ENCODE assay signal across 1 cellular context in genomic region chr6:3382399-3383279, GRCh38.
TF ChIP-seq lines count a peak whose summit lies in the region.

No MANE protein-coding gene starts in this region.

TF ChIP-seq in HepG2, 621 proteins besides CTCF, POLR2A, EP300 and RAD21 (continued from another document and continues in another):
- no peak for TF ChIP-seq KLF12 (CRISPR knock-in tag; IDR thresholded peaks at IDR 0.05; ENCODE audit: borderline replicate concordance)
- TF ChIP-seq ZNF513 (CRISPR knock-in tag; conservative IDR thresholded peaks at IDR 0.05), result no peak
- no peak for TF ChIP-seq GFI1 (CRISPR knock-in tag; IDR thresholded peaks at IDR 0.05; ENCODE audit: borderline replicate concordance)
- TF ChIP-seq ZNF768 (CRISPR knock-in tag; IDR thresholded peaks at IDR 0.05), result no peak
- no peak for TF ChIP-seq ISX (CRISPR knock-in tag; conservative IDR thresholded peaks at IDR 0.05)
- TF ChIP-seq HDAC6 (IDR thresholded peaks at IDR 0.05; ENCODE audit: low read depth, low read length), result no peak
- TF ChIP-seq PRPF4 (IDR thresholded peaks at IDR 0.05; ENCODE audit: low read depth, low read length, poor library complexity, severe bottlenecking), result no peak
- TF ChIP-seq ARHGAP35 (CRISPR knock-in tag; IDR thresholded peaks at IDR 0.05; ENCODE audit: borderline replicate concordance), result no peak
- no peak for TF ChIP-seq ZNF749 (CRISPR knock-in tag; IDR thresholded peaks at IDR 0.05; ENCODE audit: borderline replicate concordance)
- TF ChIP-seq ZNF34 (CRISPR knock-in tag; IDR thresholded peaks at IDR 0.05; ENCODE audit: borderline replicate concordance), result no peak
- no peak for TF ChIP-seq MIER2 (CRISPR knock-in tag; IDR thresholded peaks at IDR 0.05)
- TF ChIP-seq REL (CRISPR knock-in tag; conservative IDR thresholded peaks at IDR 0.05), result no peak
- no peak for TF ChIP-seq EED (CRISPR knock-in tag; IDR thresholded peaks at IDR 0.05)
- TF ChIP-seq, protein P1, sequence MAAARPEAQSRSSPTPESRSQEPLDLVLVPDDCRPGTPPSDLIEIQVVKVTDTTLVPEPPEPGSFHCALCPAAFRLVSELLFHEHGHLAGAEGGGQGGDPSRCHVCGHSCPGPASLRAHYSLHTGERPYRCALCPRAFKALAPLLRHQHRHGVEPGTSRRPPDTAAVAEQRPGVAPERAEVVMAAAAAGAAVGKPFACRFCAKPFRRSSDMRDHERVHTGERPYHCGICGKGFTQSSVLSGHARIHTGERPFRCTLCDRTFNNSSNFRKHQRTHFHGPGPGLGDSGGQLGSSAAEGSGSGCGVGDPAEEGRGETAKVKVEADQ (CRISPR knock-in tag; IDR thresholded peaks at IDR 0.05; ENCODE audit: borderline replicate concordance), result no peak
- TF ChIP-seq U2AF2 (IDR thresholded peaks at IDR 0.05; ENCODE audit: low read depth, low read length), result no peak
- no peak for TF ChIP-seq ELF1 (CRISPR knock-in tag; IDR thresholded peaks at IDR 0.05)
- peak; percentile 79 for TF ChIP-seq ZGPAT (CRISPR knock-in tag; IDR thresholded peaks at IDR 0.05)
- TF ChIP-seq ZNF143 (CRISPR knock-in tag; IDR thresholded peaks at IDR 0.05), result no peak
- TF ChIP-seq, protein P2, sequence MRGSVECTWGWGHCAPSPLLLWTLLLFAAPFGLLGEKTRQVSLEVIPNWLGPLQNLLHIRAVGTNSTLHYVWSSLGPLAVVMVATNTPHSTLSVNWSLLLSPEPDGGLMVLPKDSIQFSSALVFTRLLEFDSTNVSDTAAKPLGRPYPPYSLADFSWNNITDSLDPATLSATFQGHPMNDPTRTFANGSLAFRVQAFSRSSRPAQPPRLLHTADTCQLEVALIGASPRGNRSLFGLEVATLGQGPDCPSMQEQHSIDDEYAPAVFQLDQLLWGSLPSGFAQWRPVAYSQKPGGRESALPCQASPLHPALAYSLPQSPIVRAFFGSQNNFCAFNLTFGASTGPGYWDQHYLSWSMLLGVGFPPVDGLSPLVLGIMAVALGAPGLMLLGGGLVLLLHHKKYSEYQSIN (CRISPR knock-in tag; IDR thresholded peaks at IDR 0.05; ENCODE audit: borderline replicate concordance), result no peak
- no peak for TF ChIP-seq NRL (CRISPR knock-in tag; IDR thresholded peaks at IDR 0.05; ENCODE audit: borderline replicate concordance)
- no peak for TF ChIP-seq ZNF737 (CRISPR knock-in tag; IDR thresholded peaks at IDR 0.05; ENCODE audit: borderline replicate concordance)
- TF ChIP-seq ZSCAN22 (CRISPR knock-in tag; IDR thresholded peaks at IDR 0.05), result no peak
- no peak for TF ChIP-seq ZNF547 (CRISPR knock-in tag; IDR thresholded peaks at IDR 0.05)
- TF ChIP-seq SP1 (IDR thresholded peaks at IDR 0.05), result 0 out of 2 replicates have a peak, but pooled peaks have one; percentile 42
- no peak for TF ChIP-seq SP1 (CRISPR knock-in tag; IDR thresholded peaks at IDR 0.05)
- no peak for TF ChIP-seq ARNT2 (CRISPR knock-in tag; IDR thresholded peaks at IDR 0.05; ENCODE audit: low read depth)
- TF ChIP-seq RXRB (CRISPR knock-in tag; IDR thresholded peaks at IDR 0.05; ENCODE audit: borderline replicate concordance), result peak; percentile 82
- no peak for TF ChIP-seq CCAR2 (optimal IDR thresholded peaks at IDR 0.05; ENCODE audit: low read depth, low read length)
- TF ChIP-seq HNF1B (CRISPR knock-in tag; IDR thresholded peaks at IDR 0.05), result peak; percentile 75
- no peak for TF ChIP-seq ZNF614 (CRISPR knock-in tag; IDR thresholded peaks at IDR 0.05; ENCODE audit: borderline replicate concordance)
- no peak for TF ChIP-seq ATM (IDR thresholded peaks at IDR 0.05; ENCODE audit: borderline replicate concordance)
- no peak for TF ChIP-seq ZNF773 (CRISPR knock-in tag; IDR thresholded peaks at IDR 0.05; ENCODE audit: borderline replicate concordance)
- peak; percentile 64; the same call in 1 of the 2 replicates for TF ChIP-seq PHF21A (CRISPR knock-in tag; IDR thresholded peaks at IDR 0.05)
- TF ChIP-seq CREM (IDR thresholded peaks at IDR 0.05), result peak; percentile 62; the same call in 1 of the 2 replicates
- TF ChIP-seq CREM (CRISPR knock-in tag; IDR thresholded peaks at IDR 0.05), result no peak
- peak; percentile 44; the same call in 1 of the 2 replicates for TF ChIP-seq MIXL1 (CRISPR knock-in tag; IDR thresholded peaks at IDR 0.05)
- peak; percentile 78 for TF ChIP-seq SRF (IDR thresholded peaks at IDR 0.05; ENCODE audit: low read depth, low read length)
- no peak; the same call in 1 of the 2 replicates for TF ChIP-seq ZNF317 (CRISPR knock-in tag; IDR thresholded peaks at IDR 0.05)
- TF ChIP-seq MTF2 (CRISPR knock-in tag; IDR thresholded peaks at IDR 0.05; ENCODE audit: borderline replicate concordance), result no peak
- no peak for TF ChIP-seq HES4 (CRISPR knock-in tag; IDR thresholded peaks at IDR 0.05; ENCODE audit: borderline replicate concordance)
- no peak for TF ChIP-seq ZNF33A (CRISPR knock-in tag; IDR thresholded peaks at IDR 0.05; ENCODE audit: borderline replicate concordance)
- no peak for TF ChIP-seq CSRNP2 (CRISPR knock-in tag; conservative IDR thresholded peaks at IDR 0.05; ENCODE audit: low read depth)
- peak; percentile 11; the same call in 1 of the 2 replicates for TF ChIP-seq ZNF652 (CRISPR knock-in tag; IDR thresholded peaks at IDR 0.05; ENCODE audit: borderline replicate concordance, low read depth)
- peak; percentile 85; the same call in 1 of the 2 replicates for TF ChIP-seq TBX2 (CRISPR knock-in tag; IDR thresholded peaks at IDR 0.05; ENCODE audit: borderline replicate concordance)
- no peak for TF ChIP-seq MBNL3 (CRISPR knock-in tag; conservative IDR thresholded peaks at IDR 0.05)
- TF ChIP-seq DZIP1 (CRISPR knock-in tag; IDR thresholded peaks at IDR 0.05), result no peak
- TF ChIP-seq ZNF577 (CRISPR knock-in tag; IDR thresholded peaks at IDR 0.05; ENCODE audit: borderline replicate concordance, low read depth), result no peak
- no peak; the same call in 1 of the 2 replicates for TF ChIP-seq KDM1A (CRISPR knock-in tag; IDR thresholded peaks at IDR 0.05)
- TF ChIP-seq, protein P3, sequence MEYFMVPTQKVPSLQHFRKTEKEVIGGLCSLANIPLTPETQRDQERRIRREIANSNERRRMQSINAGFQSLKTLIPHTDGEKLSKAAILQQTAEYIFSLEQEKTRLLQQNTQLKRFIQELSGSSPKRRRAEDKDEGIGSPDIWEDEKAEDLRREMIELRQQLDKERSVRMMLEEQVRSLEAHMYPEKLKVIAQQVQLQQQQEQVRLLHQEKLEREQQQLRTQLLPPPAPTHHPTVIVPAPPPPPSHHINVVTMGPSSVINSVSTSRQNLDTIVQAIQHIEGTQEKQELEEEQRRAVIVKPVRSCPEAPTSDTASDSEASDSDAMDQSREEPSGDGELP (IDR thresholded peaks at IDR 0.05; ENCODE audit: borderline replicate concordance, low read depth), result peak; percentile 37; the same call in 1 of the 2 replicates
- TF ChIP-seq, protein P4, sequence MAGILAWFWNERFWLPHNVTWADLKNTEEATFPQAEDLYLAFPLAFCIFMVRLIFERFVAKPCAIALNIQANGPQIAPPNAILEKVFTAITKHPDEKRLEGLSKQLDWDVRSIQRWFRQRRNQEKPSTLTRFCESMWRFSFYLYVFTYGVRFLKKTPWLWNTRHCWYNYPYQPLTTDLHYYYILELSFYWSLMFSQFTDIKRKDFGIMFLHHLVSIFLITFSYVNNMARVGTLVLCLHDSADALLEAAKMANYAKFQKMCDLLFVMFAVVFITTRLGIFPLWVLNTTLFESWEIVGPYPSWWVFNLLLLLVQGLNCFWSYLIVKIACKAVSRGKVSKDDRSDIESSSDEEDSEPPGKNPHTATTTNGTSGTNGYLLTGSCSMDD (CRISPR knock-in tag; IDR thresholded peaks at IDR 0.05), result no peak
- TF ChIP-seq DPF2 (CRISPR knock-in tag; IDR thresholded peaks at IDR 0.05; ENCODE audit: borderline replicate concordance, low read depth), result 0 out of 2 replicates have a peak, but pooled peaks have one; percentile 6
- TF ChIP-seq DR1 (CRISPR knock-in tag; IDR thresholded peaks at IDR 0.05), result no peak
- TF ChIP-seq PAXIP1 (CRISPR knock-in tag; conservative IDR thresholded peaks at IDR 0.05), result peak; percentile 68
- no peak for TF ChIP-seq ZNF292 (CRISPR knock-in tag; IDR thresholded peaks at IDR 0.05; ENCODE audit: borderline replicate concordance, low read depth)
